ENCODE assay signal across 29 cellular contexts in genomic region chr6:15348528-15348927, GRCh38.
"Had no signal": no experiment of that assay in that cellular context is flagged by ENCODE, and none has a peak within 500 bp of the region (broad histone marks: within the 10 kb centered on the region; RNA-seq: fewer than 3 reads in every experiment).

No MANE protein-coding gene starts in this region.

- H3K9me3 ChIP-seq: adrenal gland, body of pancreas, breast epithelium, Peyer's patch, SJSA1, SK-N-SH had no signal

- H3K4me2 ChIP-seq: SK-N-SH had no signal

- H3K9me3 Mint-ChIP-seq: activated CD4-positive, alpha-beta T cell treated with anti-CD3 and anti-CD28 coated beads, Interleukin-2, amount 10 ng/mL, durations not matched to agents 7 days and 5 days; activated naive CD4-positive, alpha-beta T cell treated with anti-CD3 and anti-CD28 coated beads for 36 hours; activated naive CD8-positive, alpha-beta T cell treated with anti-CD3 and anti-CD28 coated beads, Interleukin-2, amount 10 ng/mL, durations not matched to agents 7 days and 5 days; activated T-helper 2 cell treated with anti-CD3 and anti-CD28 coated beads, Interferon-gamma antibody, Interleukin-2, Interleukin-4, amounts not matched to agents 10 μg/mL and 5 μg/mL and 100 μg/mL, durations not matched to agents 14 hours and 24 hours and 36 hours; T-helper 1 cell treated with Interleukin-12 subunit alpha and Interleukin-12 subunit beta and Interleukin-4 antibody, amounts not matched to agents 30 μg/mL and 1 μg/mL, for 36 hours; T-helper 2 cell treated with Interferon-gamma antibody and Interleukin-4, amounts not matched to agents 5 μg/mL and 100 μg/mL, for 36 hours had no signal

- DNase-seq: activated CD4-positive, alpha-beta T cell treated with anti-CD3 and anti-CD28 coated beads for 36 hours; activated CD4-positive, alpha-beta T cell treated with anti-CD3 and anti-CD28 coated beads, Interleukin-2, amount 10 ng/mL, durations not matched to agents 7 days and 5 days; activated CD4-positive, alpha-beta T cell treated with anti-CD3 and anti-CD28 coated beads, Interleukin-2, amount 50 U/mL, for 48 hours; activated CD8-positive, alpha-beta T cell treated with anti-CD3 and anti-CD28 coated beads, Interleukin-2, amount 10 ng/mL, durations not matched to agents 7 days and 5 days; activated gamma-delta T cell; activated naive CD4-positive, alpha-beta T cell treated with anti-CD3 and anti-CD28 coated beads for 36 hours; activated naive CD8-positive, alpha-beta T cell treated with anti-CD3 and anti-CD28 coated beads, Interleukin-2, amount 10 ng/mL, durations not matched to agents 7 days and 5 days; adrenal gland; body of pancreas; Karpas-422; KBM-7; NCI-H1105; NCI-H1417 treated with DMSO at 0.1 percent for 48 hours; NCI-H1694; NCI-H1930; NCI-H345; NCI-H524 treated with DMSO at 0.1 percent for 48 hours; NK-92 treated with Interleukin-12 subunit alpha and Interleukin-12 subunit beta, amount 100 ng/mL, for 24 hours; PC-3; Peyer's patch; RPMI8226; SHP77 treated with DMSO at 0.1 percent for 48 hours; SK-N-SH had no signal

- ATAC-seq: activated CD4-positive, alpha-beta T cell treated with anti-CD3 and anti-CD28 coated beads for 36 hours; activated CD4-positive, CD25-positive, alpha-beta regulatory T cell treated with anti-CD3 and anti-CD28 coated beads, Interleukin-2, amount 50 U/mL, for 24 hours; activated CD8-positive, alpha-beta T cell treated with anti-CD3 and anti-CD28 coated beads, Interleukin-2, amount 10 ng/mL, durations not matched to agents 7 days and 5 days; body of pancreas; PC-3 had no signal

- H3K36me3 ChIP-seq: adrenal gland, breast epithelium, Peyer's patch, SJSA1 had no signal

- H3K27me3 ChIP-seq: adrenal gland, body of pancreas, breast epithelium, Peyer's patch, SJSA1 had no signal

- H3K4me1 ChIP-seq: breast epithelium had no signal

- H3K4me3 ChIP-seq: adrenal gland, body of pancreas, breast epithelium, Peyer's patch, SJSA1 had no signal

- H3K27ac ChIP-seq: adrenal gland, body of pancreas, breast epithelium, Peyer's patch, SJSA1 had no signal

- H3K27ac Mint-ChIP-seq: activated CD4-positive, alpha-beta T cell treated with anti-CD3 and anti-CD28 coated beads for 36 hours; activated CD4-positive, alpha-beta T cell treated with anti-CD3 and anti-CD28 coated beads, Interleukin-2, amount 10 ng/mL, durations not matched to agents 7 days and 5 days; activated CD8-positive, alpha-beta T cell treated with anti-CD3 and anti-CD28 coated beads, Interleukin-2, amount 10 ng/mL, durations not matched to agents 7 days and 5 days; activated naive CD4-positive, alpha-beta T cell treated with anti-CD3 and anti-CD28 coated beads for 36 hours; activated naive CD8-positive, alpha-beta T cell treated with anti-CD3 and anti-CD28 coated beads, Interleukin-2, amount 10 ng/mL, durations not matched to agents 7 days and 5 days; activated T-helper 2 cell treated with anti-CD3 and anti-CD28 coated beads, Interferon-gamma antibody, Interleukin-2, Interleukin-4, amounts not matched to agents 10 μg/mL and 5 μg/mL and 100 μg/mL, durations not matched to agents 14 hours and 24 hours and 36 hours; T-helper 1 cell treated with Interleukin-12 subunit alpha and Interleukin-12 subunit beta and Interleukin-4 antibody, amounts not matched to agents 30 μg/mL and 1 μg/mL, for 36 hours; T-helper 2 cell treated with Interferon-gamma antibody and Interleukin-4, amounts not matched to agents 5 μg/mL and 100 μg/mL, for 36 hours had no signal

- H3K9ac ChIP-seq: SK-N-SH had no signal

- H3K4me3 Mint-ChIP-seq: activated CD4-positive, alpha-beta T cell treated with anti-CD3 and anti-CD28 coated beads for 36 hours; activated CD4-positive, alpha-beta T cell treated with anti-CD3 and anti-CD28 coated beads, Interleukin-2, amount 10 ng/mL, durations not matched to agents 7 days and 5 days; activated CD8-positive, alpha-beta T cell treated with anti-CD3 and anti-CD28 coated beads, Interleukin-2, amount 10 ng/mL, durations not matched to agents 7 days and 5 days; activated naive CD4-positive, alpha-beta T cell treated with anti-CD3 and anti-CD28 coated beads for 36 hours; activated naive CD8-positive, alpha-beta T cell treated with anti-CD3 and anti-CD28 coated beads, Interleukin-2, amount 10 ng/mL, durations not matched to agents 7 days and 5 days; T-helper 1 cell treated with Interleukin-12 subunit alpha and Interleukin-12 subunit beta and Interleukin-4 antibody, amounts not matched to agents 30 μg/mL and 1 μg/mL, for 36 hours; T-helper 2 cell treated with Interferon-gamma antibody and Interleukin-4, amounts not matched to agents 5 μg/mL and 100 μg/mL, for 36 hours had no signal

- H3K27me3 Mint-ChIP-seq: activated CD4-positive, alpha-beta T cell treated with anti-CD3 and anti-CD28 coated beads for 36 hours; activated CD4-positive, alpha-beta T cell treated with anti-CD3 and anti-CD28 coated beads, Interleukin-2, amount 10 ng/mL, durations not matched to agents 7 days and 5 days; activated naive CD8-positive, alpha-beta T cell treated with anti-CD3 and anti-CD28 coated beads, Interleukin-2, amount 10 ng/mL, durations not matched to agents 7 days and 5 days had no signal
